Comparison of ENCODE assay signal across 9 cellular contexts in genomic region chr11:114160884-114161283, GRCh38.
DNase-seq lines count a peak whose midpoint lies in the region; ATAC-seq and TF ChIP-seq lines count a peak whose summit lies in the region.
"Had no signal": no experiment of that assay in that cellular context is flagged by ENCODE, and none has a peak within 500 bp of the region (broad histone marks: within the 10 kb centered on the region; RNA-seq: fewer than 3 reads in every experiment).

No MANE protein-coding gene starts in this region.

- H3K4me1 ChIP-seq in DOHH2 (ENCODE audit: control insufficient read depth, low read length) (peaks cover 66% of the 10 kb centered on the region), right atrium auricular region (peaks cover 2 to 96% of the 10 kb centered on the region in 2 donors)

- H3K36me3 ChIP-seq in DOHH2 (ENCODE audit: control insufficient read depth, low read length) (no peaks in the 10 kb centered on the region), right atrium auricular region (peaks cover 31% of the 10 kb centered on the region)

- in situ Hi-C loops in GM13977 (cut with MboI; ENCODE audit: low pct_unique_long_range_greater_than_20kb, low sequenced_read_pairs, unreplicated experiment): no loop called here

- peak overlapping the region; percentile 64 for H3K4me2 ChIP-seq in DOHH2 (ENCODE audit: low read length)

- H3K27ac ChIP-seq in DOHH2 (ENCODE audit: low read depth, low read length) (peak overlapping the region; percentile 78), VCaP (peak overlapping the region; percentile 100), right atrium auricular region (peak overlapping the region; percentile 99)

- TF ChIP-seq CTCF in DOHH2 (IDR thresholded peaks at IDR 0.05; ENCODE audit: low read depth, low read length, poor library complexity, severe bottlenecking) (no peak), VCaP (conservative IDR thresholded peaks at IDR 0.05) (no peak), right atrium auricular region (IDR thresholded peaks at IDR 0.05) (no peak), GM13977 (IDR thresholded peaks at IDR 0.05; ENCODE audit: extremely low read depth, insufficient read depth, missing control alignments) (no peak)

- H3K4me3 ChIP-seq in DOHH2 (ENCODE audit: low read length): peak overlapping the region; percentile 48
- H3K4me3 ChIP-seq in right atrium auricular region: peak overlapping the region; percentile 22 to 33
- H3K4me3 ChIP-seq in skeletal muscle cell (ENCODE audit: low read depth, low read length): no peak overlapping the region

- no peaks in the 10 kb centered on the region for H3K27me3 ChIP-seq in DOHH2 (ENCODE audit: control insufficient read depth, low read length)
- H3K27me3 ChIP-seq in right atrium auricular region: no peaks in the 10 kb centered on the region

- no peak for ATAC-seq in GM21576 (IDR thresholded peaks at IDR 0.05; ENCODE audit: unreplicated experiment)
- ATAC-seq in GM18502 (IDR thresholded peaks at IDR 0.05; ENCODE audit: poor library complexity, unreplicated experiment): no peak
- ATAC-seq in GM19035 (IDR thresholded peaks at IDR 0.05; ENCODE audit: unreplicated experiment): no peak

- no peaks in the 10 kb centered on the region for H4K20me1 ChIP-seq in DOHH2 (ENCODE audit: control insufficient read depth, insufficient read depth, low read depth, low read length)

- H3K79me2 ChIP-seq in DOHH2 (ENCODE audit: control insufficient read depth, low read length): no peaks in the 10 kb centered on the region

- H3F3A ChIP-seq in DOHH2 (ENCODE audit: control insufficient read depth, insufficient read depth): peaks cover 5% of the 10 kb centered on the region

- H3K9me3 ChIP-seq in DOHH2 (ENCODE audit: control insufficient read depth, insufficient read depth, low read length) (no peaks in the 10 kb centered on the region), right atrium auricular region (no peaks in the 10 kb centered on the region)

- DNase-seq in right atrium auricular region (ENCODE audit: low spot score) (no peak), skeletal muscle cell (ENCODE audit: low read depth) (peak; percentile 74), GM13977 (ENCODE audit: low spot score) (no peak)
- DNase-seq: stimulated activated CD4-positive, alpha-beta T cell treated with anti-CD3 and anti-CD28 coated beads, Interleukin-1b, Interleukin-23, amount 100 ng/mL, for 48 hours had no signal

- no peaks in the 10 kb centered on the region for H3K9me2 ChIP-seq in DOHH2 (replicated peaks; ENCODE audit: control insufficient read depth, low read length)
